ENCODE assay signal across 1 cellular context in genomic region chr22:41250127-41250526, GRCh38.
TF ChIP-seq lines count a peak whose summit lies in the region.

No MANE protein-coding gene starts in this region.

TF ChIP-seq in IMR-90, 13 proteins besides CTCF, POLR2A, EP300 and RAD21:
- TF ChIP-seq MAZ (IDR thresholded peaks at IDR 0.05; ENCODE audit: borderline replicate concordance, low read depth, low read length) (no peak), SMC3 (IDR thresholded peaks at IDR 0.05; ENCODE audit: low read depth, low read length) (no peak), CHD1 (IDR thresholded peaks at IDR 0.05; ENCODE audit: low read depth, low read length) (no peak), MAFK (IDR thresholded peaks at IDR 0.05; ENCODE audit: low read depth, low read length) (no peak), ELK1 (IDR thresholded peaks at IDR 0.05; ENCODE audit: borderline replicate concordance, low read depth, low read length) (no peak), USF2 (IDR thresholded peaks at IDR 0.05; ENCODE audit: low read depth, low read length) (no peak), RCOR1 (IDR thresholded peaks at IDR 0.05; ENCODE audit: insufficient replicate concordance, low read length) (no peak), NFE2L2 (IDR thresholded peaks at IDR 0.05; ENCODE audit: low read depth, low read length) (no peak), CEBPB (IDR thresholded peaks at IDR 0.05; ENCODE audit: low read depth, low read length) (no peak), RFX5 (IDR thresholded peaks at IDR 0.05; ENCODE audit: low read depth, low read length) (no peak), BHLHE40 (IDR thresholded peaks at IDR 0.05; ENCODE audit: low read depth, low read length) (no peak), FOS (IDR thresholded peaks at IDR 0.05; ENCODE audit: low read depth, low read length) (no peak)
